7 cellular contexts compared by ENCODE assay signal in the genomic region with DNA sequence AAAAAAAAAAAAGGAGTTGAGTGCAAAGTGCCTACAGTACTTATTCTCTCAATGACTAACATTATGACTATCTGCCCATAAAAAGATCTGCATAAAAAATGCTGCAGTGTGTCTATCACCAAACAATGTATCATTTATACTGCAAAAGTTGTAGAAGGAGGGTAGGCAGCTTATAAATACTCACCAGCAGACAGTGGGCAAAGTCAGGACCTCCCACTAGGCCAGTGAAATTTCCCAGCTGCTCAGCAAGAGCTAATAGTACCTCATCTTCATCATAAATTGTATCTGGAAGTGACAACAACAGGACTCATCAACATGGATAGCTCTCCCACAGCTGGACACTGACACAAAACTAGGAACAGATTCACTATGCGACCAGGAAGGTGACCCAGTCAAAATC. TPM values are rescaled to one million over a fixed set of nuclear protein-coding genes. Genes with fewer than 3 reads are reported as not detected.
DNase-seq lines count a peak whose midpoint lies in the region; ATAC-seq and TF ChIP-seq lines count a peak whose summit lies in the region.

No MANE protein-coding gene starts in this region.

- POLR2A ChIA-PET in T-cell (lab: Charles Lee) = interaction anchor here in 1 of 2 donors (1.0 kb wide), 1 partner anchor 9 kb away, joined by 3 read pairs; no protein-coding TSS in a partner anchor

- no peak for DNase-seq in GM23338 (ENCODE audit: low spot score)
- DNase-seq in T-cell = no peak
- DNase-seq in fibroblast of the aortic adventitia (ENCODE audit: low read depth) = no peak
- no peak for DNase-seq in DMS79 (lab: John Stamatoyannopoulos, UW)

- H4K20me1 ChIP-seq in GM23338 (replicated peaks; ENCODE audit: insufficient read depth) = peaks cover 24% of the 10 kb centered on the region

- H3F3A ChIP-seq in GM23338 (replicated peaks; ENCODE audit: low read depth) = peaks cover 10% of the 10 kb centered on the region; the same call in 1 of the 2 replicates

- H3K9me2 ChIP-seq in GM23338 (ENCODE audit: insufficient read depth) = no peaks in the 10 kb centered on the region

- H3K79me2 ChIP-seq in GM23338 (replicated peaks; ENCODE audit: insufficient read depth) = peaks cover 41% of the 10 kb centered on the region

- H3K27ac ChIP-seq in GM23338 (ENCODE audit: low read depth) (no peak overlapping the region), skeletal muscle tissue (ENCODE audit: low read depth, low read length) (no peak overlapping the region)

- H3K9me3 Mint-ChIP-seq in GM23338 (no peaks in the 10 kb centered on the region), T-cell (no peaks in the 10 kb centered on the region)

- ATAC-seq in GM23338 (no peak), T-cell (replicated peaks in 1 of 4) (no peak), GM18498 (IDR thresholded peaks at IDR 0.05; ENCODE audit: unreplicated experiment) (no peak), HG02571 (IDR thresholded peaks at IDR 0.05; ENCODE audit: unreplicated experiment) (no peak)

- H3K36me3 ChIP-seq in GM23338 (ENCODE audit: insufficient read depth) (peaks cover 47% of the 10 kb centered on the region), skeletal muscle tissue (ENCODE audit: control insufficient read depth in 3 of 3, insufficient read depth in 3 of 3, low read length in 3 of 3) (peaks cover 32 to 39% (median 38%) of the 10 kb centered on the region in 3 donors)

- no peak for TF ChIP-seq CTCF in GM23338 (conservative IDR thresholded peaks at IDR 0.05; ENCODE audit: low read depth in 2 of 2)
- no peak for TF ChIP-seq CTCF in fibroblast of the aortic adventitia (IDR thresholded peaks at IDR 0.05; ENCODE audit: insufficient read depth, low read length)

- H3K4me2 ChIP-seq in GM23338 = peak overlapping the region; percentile 75

- H3K4me1 Mint-ChIP-seq in GM23338 = peaks cover 33% of the 10 kb centered on the region
- H3K4me1 Mint-ChIP-seq in T-cell = peaks cover 38 to 41% (median 40%) of the 10 kb centered on the region in 3 donors

- H3K36me3 Mint-ChIP-seq in GM23338 (ENCODE audit: low read depth) (peaks cover 57% of the 10 kb centered on the region), T-cell (peaks cover 30% of the 10 kb centered on the region)

- H3K9me3 ChIP-seq in skeletal muscle tissue (ENCODE audit: control insufficient read depth in 3 of 3, low read length in 3 of 3) = no peaks in the 10 kb centered on the region

- peak overlapping the region in 2 of 3 donors; percentile 88 to 89 for H3K9ac ChIP-seq in skeletal muscle tissue (ENCODE audit: low read depth in 1 of 3, low read length in 3 of 3)

- H3K4me3 ChIP-seq in GM23338 = peak overlapping the region; percentile 95
- H3K4me3 ChIP-seq in fibroblast of the aortic adventitia (ENCODE audit: low read depth, low read length) = peak overlapping the region; percentile 92
- H3K4me3 ChIP-seq in skeletal muscle tissue (ENCODE audit: low read length in 3 of 3) = peak overlapping the region; percentile 23 to 91 (median 48)

- H3K27ac Mint-ChIP-seq in GM23338 (no peak overlapping the region), T-cell (no peak overlapping the region)

- H3K4me3 Mint-ChIP-seq in GM23338 = peak overlapping the region; percentile 100
- peak overlapping the region; percentile 82 to 100 (median 99) for H3K4me3 Mint-ChIP-seq in T-cell

- H3K27me3 Mint-ChIP-seq in GM23338 (ENCODE audit: insufficient read depth, low read depth, poor library complexity) (peaks cover 2% of the 10 kb centered on the region), T-cell (no peaks in the 10 kb centered on the region)

- no peaks in the 10 kb centered on the region for H3K27me3 ChIP-seq in GM23338 (ENCODE audit: insufficient read depth)
- no peaks in the 10 kb centered on the region for H3K27me3 ChIP-seq in skeletal muscle tissue (ENCODE audit: control insufficient read depth in 3 of 3, insufficient read depth in 3 of 3, low read length in 3 of 3)

- H3K4me1 ChIP-seq in GM23338 (ENCODE audit: insufficient read depth) (peaks cover 25% of the 10 kb centered on the region), skeletal muscle tissue (ENCODE audit: control insufficient read depth in 3 of 3, insufficient read depth in 3 of 3, low read length in 3 of 3) (peaks cover 12 to 20% (median 13%) of the 10 kb centered on the region in 3 donors)

- no peak overlapping the region for H2AFZ ChIP-seq in GM23338

- CTCF ChIA-PET in T-cell (lab: Charles Lee) = interaction anchor here in 1 of 2 donors (0.7 to 1.7 kb wide), 5 partner anchors 11 to 155 kb away, joined by 3 to 7 read pairs (median 4); no protein-coding TSS in a partner anchor

TF ChIP-seq in GM23338, 12 proteins besides CTCF, POLR2A, EP300 and RAD21:
- TF ChIP-seq, protein P1, sequence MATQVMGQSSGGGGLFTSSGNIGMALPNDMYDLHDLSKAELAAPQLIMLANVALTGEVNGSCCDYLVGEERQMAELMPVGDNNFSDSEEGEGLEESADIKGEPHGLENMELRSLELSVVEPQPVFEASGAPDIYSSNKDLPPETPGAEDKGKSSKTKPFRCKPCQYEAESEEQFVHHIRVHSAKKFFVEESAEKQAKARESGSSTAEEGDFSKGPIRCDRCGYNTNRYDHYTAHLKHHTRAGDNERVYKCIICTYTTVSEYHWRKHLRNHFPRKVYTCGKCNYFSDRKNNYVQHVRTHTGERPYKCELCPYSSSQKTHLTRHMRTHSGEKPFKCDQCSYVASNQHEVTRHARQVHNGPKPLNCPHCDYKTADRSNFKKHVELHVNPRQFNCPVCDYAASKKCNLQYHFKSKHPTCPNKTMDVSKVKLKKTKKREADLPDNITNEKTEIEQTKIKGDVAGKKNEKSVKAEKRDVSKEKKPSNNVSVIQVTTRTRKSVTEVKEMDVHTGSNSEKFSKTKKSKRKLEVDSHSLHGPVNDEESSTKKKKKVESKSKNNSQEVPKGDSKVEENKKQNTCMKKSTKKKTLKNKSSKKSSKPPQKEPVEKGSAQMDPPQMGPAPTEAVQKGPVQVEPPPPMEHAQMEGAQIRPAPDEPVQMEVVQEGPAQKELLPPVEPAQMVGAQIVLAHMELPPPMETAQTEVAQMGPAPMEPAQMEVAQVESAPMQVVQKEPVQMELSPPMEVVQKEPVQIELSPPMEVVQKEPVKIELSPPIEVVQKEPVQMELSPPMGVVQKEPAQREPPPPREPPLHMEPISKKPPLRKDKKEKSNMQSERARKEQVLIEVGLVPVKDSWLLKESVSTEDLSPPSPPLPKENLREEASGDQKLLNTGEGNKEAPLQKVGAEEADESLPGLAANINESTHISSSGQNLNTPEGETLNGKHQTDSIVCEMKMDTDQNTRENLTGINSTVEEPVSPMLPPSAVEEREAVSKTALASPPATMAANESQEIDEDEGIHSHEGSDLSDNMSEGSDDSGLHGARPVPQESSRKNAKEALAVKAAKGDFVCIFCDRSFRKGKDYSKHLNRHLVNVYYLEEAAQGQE (IDR thresholded peaks at IDR 0.05; ENCODE audit: unreplicated experiment) = no peak

RNA-seq across cellular contexts. Expression of a gene that starts 1.6 kb away (rescaled TPM):
- 75.3 and 82.0 TPM in 2 replicates for total RNA-seq in GM23338 (2014; rRNA removed; shearing (Covaris generic))
- 15.9 and 18.5 TPM in 2 replicates for polyA plus RNA-seq in GM23338 (2016; fragmentation: Nextera tagmentation; extraction: Ambion mirVana)
- total RNA-seq in T-cell = 10 to 100 TPM; 34.2 to 44.1 (median 37.4) TPM
- total RNA-seq in fibroblast of the aortic adventitia (ENCODE audit: low replicate concordance) = 18.4 and 27.1 TPM in 2 replicates
- total RNA-seq in skeletal muscle tissue = 25.1 TPM
